ENCODE assay signal across 8 cellular contexts in the genomic region with DNA sequence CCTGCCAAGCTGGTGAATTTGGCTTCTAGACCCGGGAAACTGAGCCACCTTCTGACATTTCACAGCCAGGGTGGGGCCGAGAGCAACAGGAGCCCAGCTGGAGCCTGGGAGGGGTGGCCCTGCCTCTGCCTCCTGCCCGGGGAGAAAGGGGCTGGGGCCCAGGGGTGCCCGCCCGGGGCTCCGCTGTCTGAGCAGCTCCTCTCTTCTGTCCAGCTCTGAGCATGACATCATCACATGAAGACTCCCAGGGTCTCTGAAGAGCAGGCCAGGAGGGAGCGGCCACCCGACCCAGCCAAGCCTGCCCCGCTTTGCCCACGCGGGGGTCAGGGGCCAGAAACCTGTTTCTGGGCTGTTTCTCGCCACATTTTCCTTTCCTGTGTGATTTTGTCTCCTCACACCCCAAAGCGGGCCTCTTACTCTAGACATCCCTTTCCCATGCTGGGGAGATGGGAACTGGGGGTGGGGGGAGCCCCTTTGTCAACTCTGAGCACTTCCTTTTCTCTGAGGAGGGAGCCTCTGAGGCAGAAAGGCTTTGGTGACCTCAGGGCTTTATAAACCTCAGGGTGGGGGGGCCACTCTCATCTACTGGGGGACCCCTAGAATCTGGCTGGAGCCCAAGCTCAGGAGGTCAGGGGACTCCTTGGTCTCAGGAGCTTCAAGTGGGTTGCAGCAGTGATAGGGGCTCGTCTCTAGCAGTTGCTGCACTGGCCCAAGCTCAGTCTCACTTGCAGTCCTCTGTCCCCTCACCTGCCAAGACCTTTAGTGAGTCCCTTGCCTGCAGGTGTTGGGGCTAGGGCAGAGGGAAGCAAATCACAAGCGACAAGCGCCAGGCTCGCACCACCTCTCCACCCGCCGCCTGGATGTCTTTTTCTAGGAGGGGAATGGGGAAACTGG. TPM values are rescaled to one million over a fixed set of nuclear protein-coding genes. Genes with fewer than 3 reads are reported as not detected.
DNase-seq lines count a peak whose midpoint lies in the region; ATAC-seq and TF ChIP-seq lines count a peak whose summit lies in the region.

No MANE protein-coding gene starts in this region.

- H3K27me3 Mint-ChIP-seq in Caco-2 (ENCODE audit: insufficient read depth, unreplicated experiment), result no peaks in the 10 kb centered on the region

- DNase-seq in GM13976 (ENCODE audit: low spot score) (peak; percentile 81), right cardiac atrium (peak in 1 of 3 donors; percentile 77), NCI-H82 (lab: John Stamatoyannopoulos, UW) (no peak), Caco-2 (no peak), NCI-H524 (lab: John Stamatoyannopoulos, UW) (no peak)
- DNase-seq in stimulated activated effector memory CD8-positive, alpha-beta T cell treated with anti-CD3 and anti-CD28 coated beads, Interleukin-12 subunit alpha, Interleukin-12 subunit beta, amount 100 ng/mL, for 72 hours (ENCODE audit: low spot score in 2 of 2), result peak in 1 of 2 donors; percentile 82

- peak overlapping the region; percentile 36 for H3K27ac ChIP-seq in VCaP
- no peak overlapping the region for H3K27ac ChIP-seq in right cardiac atrium (ENCODE audit: low read length)

- H3K4me1 ChIP-seq in right cardiac atrium (ENCODE audit: control insufficient read depth, insufficient read depth, low read length) (peaks cover 15% of the 10 kb centered on the region), Caco-2 (peaks cover 19% of the 10 kb centered on the region)

- peaks cover 86% of the 10 kb centered on the region for H3K36me3 Mint-ChIP-seq in stimulated activated effector memory CD8-positive, alpha-beta T cell treated with anti-CD3 and anti-CD28 coated beads, Interleukin-12 subunit alpha, Interleukin-12 subunit beta, amount 100 ng/mL, for 72 hours
- H3K36me3 Mint-ChIP-seq in Caco-2 (ENCODE audit: insufficient read depth, unreplicated experiment), result peaks cover 61% of the 10 kb centered on the region

- 55% methylated on average over 19 of the region's 19 CpGs for WGBS in right cardiac atrium

- ATAC-seq in HG02571 (IDR thresholded peaks at IDR 0.05; ENCODE audit: unreplicated experiment) (peak; percentile 9), right cardiac atrium (peak; percentile 6)
- ATAC-seq in stimulated activated effector memory CD8-positive, alpha-beta T cell treated with anti-CD3 and anti-CD28 coated beads, Interleukin-12 subunit alpha, Interleukin-12 subunit beta, amount 100 ng/mL, for 72 hours, result peak; percentile 44

- CTCF ChIA-PET in Caco-2 (lab: Charles Lee), result no interaction called here

- intact Hi-C loops in right cardiac atrium (cut with DNase I), result no loop called here
- intact Hi-C loops in Caco-2 (cut with micrococcal nuclease; ENCODE audit: unreplicated experiment), result no loop called here

- H3K9me3 Mint-ChIP-seq in stimulated activated effector memory CD8-positive, alpha-beta T cell treated with anti-CD3 and anti-CD28 coated beads, Interleukin-12 subunit alpha, Interleukin-12 subunit beta, amount 100 ng/mL, for 72 hours, result no peaks in the 10 kb centered on the region
- no peaks in the 10 kb centered on the region for H3K9me3 Mint-ChIP-seq in Caco-2 (ENCODE audit: unreplicated experiment)

- peaks cover 75% of the 10 kb centered on the region for H3K4me1 Mint-ChIP-seq in stimulated activated effector memory CD8-positive, alpha-beta T cell treated with anti-CD3 and anti-CD28 coated beads, Interleukin-12 subunit alpha, Interleukin-12 subunit beta, amount 100 ng/mL, for 72 hours
- no peaks in the 10 kb centered on the region for H3K4me1 Mint-ChIP-seq in Caco-2 (ENCODE audit: low read depth, unreplicated experiment)

- peak overlapping the region; percentile 96 for H3K27ac Mint-ChIP-seq in stimulated activated effector memory CD8-positive, alpha-beta T cell treated with anti-CD3 and anti-CD28 coated beads, Interleukin-12 subunit alpha, Interleukin-12 subunit beta, amount 100 ng/mL, for 72 hours
- H3K27ac Mint-ChIP-seq in Caco-2 (ENCODE audit: unreplicated experiment), result no peak overlapping the region

- in situ Hi-C loops in GM13976 (cut with MboI; ENCODE audit: low sequenced_read_pairs, unreplicated experiment), result no loop called here

- H3K4me3 Mint-ChIP-seq in stimulated activated effector memory CD8-positive, alpha-beta T cell treated with anti-CD3 and anti-CD28 coated beads, Interleukin-12 subunit alpha, Interleukin-12 subunit beta, amount 100 ng/mL, for 72 hours, result peak overlapping the region; percentile 88
- no peak overlapping the region for H3K4me3 Mint-ChIP-seq in Caco-2 (ENCODE audit: unreplicated experiment)

- H3K27me3 ChIP-seq in right cardiac atrium (ENCODE audit: control insufficient read depth, insufficient read depth) (no peaks in the 10 kb centered on the region), Caco-2 (replicated peaks; ENCODE audit: control insufficient read depth, insufficient read depth, low read length) (no peaks in the 10 kb centered on the region)

- no peak for TF ChIP-seq CTCF in GM13976 (IDR thresholded peaks at IDR 0.05; ENCODE audit: borderline replicate concordance, control extremely low read depth, extremely low read depth, insufficient read depth, missing control alignments)
- TF ChIP-seq CTCF in VCaP (conservative IDR thresholded peaks at IDR 0.05), result no peak
- TF ChIP-seq CTCF in Caco-2 (IDR thresholded peaks at IDR 0.05; ENCODE audit: insufficient read depth in 1 of 2, low read depth in 1 of 2, low read length in 1 of 2, severe bottlenecking in 1 of 2, unreplicated experiment in 1 of 2), result no peak

- no TSS peak for BruUV-seq in Caco-2 (replicated peaks; lab: Mats Ljungman, UMichigan)

- POLR2A ChIA-PET in Caco-2 (lab: Charles Lee), result no interaction called here

- peaks cover 3% of the 10 kb centered on the region for H3K36me3 ChIP-seq in Caco-2 (ENCODE audit: control insufficient read depth, insufficient read depth, low read length)

- no peak overlapping the region for H3K4me3 ChIP-seq in right cardiac atrium (ENCODE audit: low read length)
- H3K4me3 ChIP-seq in Caco-2 (ENCODE audit: low read depth, low read length), result no peak overlapping the region

- H3K9me3 ChIP-seq in right cardiac atrium (ENCODE audit: control insufficient read depth, low read length) (no peaks in the 10 kb centered on the region), Caco-2 (no peaks in the 10 kb centered on the region)

RNA-seq across cellular contexts. Expression of a gene that starts 7.6 kb away (rescaled TPM):
- total RNA-seq in right cardiac atrium (10 to 100 TPM; 19.8 to 28.9 (median 24.5) TPM), Caco-2 (2022) (50.0 and 51.6 TPM in 2 replicates)
- 19.5 TPM for polyA plus RNA-seq in right cardiac atrium

RNA-seq across cellular contexts. Expression of a gene that starts 32.5 kb away (rescaled TPM):
- total RNA-seq in right cardiac atrium (10 to 100 TPM; 10.2 to 18.8 (median 13.9) TPM), Caco-2 (2022) (25.9 and 29.3 TPM in 2 replicates)
- polyA plus RNA-seq in right cardiac atrium, result 12.1 TPM

RNA-seq across cellular contexts. Expression of a gene that starts 35.3 kb away (rescaled TPM):
- total RNA-seq in right cardiac atrium (1 to 10 TPM; 1.9 to 2.5 (median 2.2) TPM), Caco-2 (2022) (1.1 and 1.5 TPM in 2 replicates)
- polyA plus RNA-seq in right cardiac atrium, result 2.1 TPM
